Comparison of ENCODE assay signal across 7 cellular contexts in the genomic region with DNA sequence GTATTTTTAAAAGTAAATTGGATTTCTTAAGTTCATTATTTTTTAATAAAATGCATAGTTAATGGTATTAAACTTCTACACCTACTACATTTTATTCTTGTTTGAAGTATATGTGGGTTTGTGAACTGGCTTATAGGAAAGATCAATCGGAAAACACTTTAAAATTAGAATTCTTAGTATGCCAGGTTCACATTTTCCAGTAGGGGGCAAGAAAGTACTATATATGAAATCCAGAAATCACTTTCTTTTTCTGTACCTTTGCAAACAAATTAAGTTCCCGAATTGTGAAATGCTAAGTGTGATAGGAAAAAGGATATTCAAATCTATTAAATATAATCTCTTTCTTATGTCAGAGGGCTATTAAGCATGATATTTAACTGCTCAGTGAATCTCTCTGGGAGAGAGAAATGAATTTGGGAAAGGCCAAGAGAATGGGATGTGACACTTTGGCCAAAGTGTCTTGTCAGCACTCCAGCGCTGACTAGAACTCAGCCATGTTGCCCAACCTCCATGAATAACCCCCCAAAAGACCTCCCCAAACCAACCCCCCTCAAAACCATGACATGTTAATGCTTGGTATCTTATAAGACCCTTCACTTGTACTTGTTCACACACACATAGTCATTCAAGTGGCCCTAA.
A peak's percentile ranks its signal among the peaks of the same experiment; 100 is the strongest.
DNase-seq lines count a peak whose midpoint lies in the region; ATAC-seq and TF ChIP-seq lines count a peak whose summit lies in the region.

No MANE protein-coding gene starts in this region.

- peak; percentile 55 for TF ChIP-seq CTCF in SU-DHL-6 (IDR thresholded peaks at IDR 0.05; ENCODE audit: insufficient read depth, low read length, poor library complexity, severe bottlenecking)
- TF ChIP-seq CTCF in kidney epithelial cell (IDR thresholded peaks at IDR 0.05; ENCODE audit: insufficient read depth, low read length, poor library complexity, severe bottlenecking): peak; percentile 49

- no peak overlapping the region for H3K4me2 ChIP-seq in SU-DHL-6 (ENCODE audit: low read depth, low read length, poor library complexity, severe bottlenecking)

- ATAC-seq in GM19328 (IDR thresholded peaks at IDR 0.05; ENCODE audit: unreplicated experiment) (peak; percentile 42), HG03139 (IDR thresholded peaks at IDR 0.05; ENCODE audit: unreplicated experiment) (no peak)

- H3K27ac ChIP-seq in SU-DHL-6 (ENCODE audit: low read depth, low read length): no peak overlapping the region

- H2AFZ ChIP-seq in SU-DHL-6 (ENCODE audit: low read depth, low read length, severe bottlenecking): peak overlapping the region; percentile 31

- no peaks in the 10 kb centered on the region for H4K20me1 ChIP-seq in SU-DHL-6 (ENCODE audit: low read depth, low read length)

- no peaks in the 10 kb centered on the region for H3K9me2 ChIP-seq in SU-DHL-6 (replicated peaks; ENCODE audit: insufficient read depth, low read length)

- H3K36me3 ChIP-seq in SU-DHL-6 (ENCODE audit: low read length) (no peaks in the 10 kb centered on the region), kidney epithelial cell (ENCODE audit: control insufficient read depth, insufficient read depth, low read length) (no peaks in the 10 kb centered on the region)

- DNase-seq in KG1 (lab: John Stamatoyannopoulos, UW) (peak; percentile 26), kidney epithelial cell (ENCODE audit: low read depth) (no peak), activated T-cell treated with anti-CD3 and anti-CD28 coated beads for 4 hours (no peak)
- no peak for DNase-seq in effector CD8-positive, alpha-beta T cell (lab: John Stamatoyannopoulos, UW)

- H3K4me3 ChIP-seq in SU-DHL-6 (ENCODE audit: insufficient read depth, low read length, poor library complexity, severe bottlenecking) (no peak overlapping the region), kidney epithelial cell (ENCODE audit: low read depth, low read length) (no peak overlapping the region)

- no peak overlapping the region for H3K9ac ChIP-seq in SU-DHL-6 (ENCODE audit: low read length)

- H3K27me3 ChIP-seq in SU-DHL-6 (ENCODE audit: low read length) (no peaks in the 10 kb centered on the region), kidney epithelial cell (ENCODE audit: control insufficient read depth, insufficient read depth, low read length) (no peaks in the 10 kb centered on the region)

- H3F3A ChIP-seq in SU-DHL-6 (ENCODE audit: insufficient read depth): no peaks in the 10 kb centered on the region

- H3K9me3 ChIP-seq in SU-DHL-6 (ENCODE audit: insufficient read depth, low read length): no peaks in the 10 kb centered on the region

- no peaks in the 10 kb centered on the region for H3K79me2 ChIP-seq in SU-DHL-6 (ENCODE audit: insufficient read depth, low read length)
